ENCODE assay signal across 8 cellular contexts in the genomic region with DNA sequence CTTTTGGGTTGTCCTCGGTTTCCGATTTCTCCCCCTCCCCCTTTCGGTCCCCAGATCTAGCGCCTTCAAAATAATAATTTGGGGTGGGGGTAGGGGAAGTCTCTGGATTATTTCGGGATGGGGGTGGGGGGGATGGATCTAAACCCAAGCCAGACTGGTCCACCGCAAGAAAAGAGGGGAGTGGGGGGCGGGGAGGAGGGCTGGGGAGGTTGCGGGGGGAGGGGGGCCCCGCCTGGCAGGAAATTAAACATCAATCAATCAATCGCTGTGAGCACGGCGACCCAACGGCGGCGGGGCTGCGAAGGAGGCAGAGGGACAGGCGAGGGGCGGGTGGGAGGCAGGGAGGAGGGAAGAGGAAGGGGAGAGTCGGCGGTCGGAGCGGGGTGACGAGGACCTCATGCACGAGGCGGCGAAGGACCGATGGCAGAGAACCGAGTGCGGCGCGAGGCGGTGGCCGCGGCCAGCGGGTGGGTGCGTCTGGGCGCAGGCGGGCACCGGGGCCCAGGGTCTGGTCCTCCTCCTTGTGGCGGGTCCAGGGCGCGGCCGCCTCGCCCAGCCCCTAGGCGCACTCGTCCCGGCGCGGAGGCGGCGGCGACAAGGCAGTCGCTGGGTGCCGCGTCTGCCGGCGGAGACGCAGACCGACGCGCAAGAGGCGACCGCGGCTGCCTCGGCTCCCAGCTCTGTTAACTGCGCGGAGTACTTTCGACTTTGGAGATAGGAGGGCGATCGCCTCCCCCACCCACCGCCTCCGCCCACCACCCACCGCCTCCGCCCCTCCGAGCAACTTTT. TPM values are rescaled to one million over a fixed set of nuclear protein-coding genes. Genes with fewer than 3 reads are reported as not detected.
DNase-seq lines count a peak whose midpoint lies in the region; ATAC-seq, FAIRE-seq and TF ChIP-seq lines count a peak whose summit lies in the region.

No MANE protein-coding gene starts in this region.

- H3K27me3 ChIP-seq in ACC112 (ENCODE audit: insufficient read depth, low read length), result peaks cover 7% of the 10 kb centered on the region; the same call in 1 of the 2 replicates

- CTCF ChIA-PET in RWPE1 (lab: Yijun Ruan, JAX), result interaction anchor here (0.6 kb wide), 1 partner anchor 882 kb away, joined by 3 read pairs; no protein-coding TSS in a partner anchor

- H3K36me3 Mint-ChIP-seq in memory B cell, result peaks cover 1% of the 10 kb centered on the region

- peaks cover 2% of the 10 kb centered on the region for H3K9me3 Mint-ChIP-seq in memory B cell

- H3K27me3 Mint-ChIP-seq in memory B cell, result peaks cover 16% of the 10 kb centered on the region

- peak overlapping the region; percentile 80 for H3K4me3 Mint-ChIP-seq in memory B cell

- TF ChIP-seq CTCF in RWPE1 (conservative IDR thresholded peaks at IDR 0.05; ENCODE audit: low read depth), result no peak
- TF ChIP-seq CTCF in coronary artery (IDR thresholded peaks at IDR 0.05), result no peak

- H3K4me1 ChIP-seq in ACC112 (ENCODE audit: control insufficient read depth, insufficient read depth, low read length, unreplicated experiment), result peaks cover 5% of the 10 kb centered on the region

- peak overlapping the region; percentile 99 for H3K4me3 ChIP-seq in ACC112 (ENCODE audit: low read depth, low read length)
- peak overlapping the region; percentile 79 for H3K4me3 ChIP-seq in coronary artery

- peaks cover 19% of the 10 kb centered on the region for H3K79me2 ChIP-seq in ACC112 (ENCODE audit: control insufficient read depth, insufficient read depth, low read length, unreplicated experiment)

- no peak for FAIRE-seq in GM12891 (lab: Jason Lieb, UNC)
- FAIRE-seq in urothelium cell line (lab: Jason Lieb, UNC), result no peak

- DNase-seq in GM12891 (ENCODE audit: insufficient read length, low spot score), result peak; percentile 37
- peak; percentile 38 for DNase-seq in RWPE1 (ENCODE audit: low spot score)
- no peak for DNase-seq in coronary artery (ENCODE audit: low spot score)
- DNase-seq in memory B cell (ENCODE audit: low spot score in 2 of 2), result peak in 1 of 2 donors; percentile 40
- DNase-seq in urothelium cell line (ENCODE audit: low spot score), result peak; percentile 38
- DNase-seq in SKM-1 treated with dmso at 0.1 percent for 144 hours (lab: John Stamatoyannopoulos, UW; ENCODE audit: unreplicated experiment), result no peak

- POLR2A ChIA-PET in RWPE1 (lab: Yijun Ruan, JAX; ENCODE audit: low non-redundant PET), result interaction anchor here (0.7 to 0.8 kb wide), 2 partner anchors 70 to 212 kb away, joined by 3 read pairs; no protein-coding TSS in a partner anchor

- H3K4me1 Mint-ChIP-seq in memory B cell, result peaks cover 12% of the 10 kb centered on the region

- no peak for TF ChIP-seq POLR2A in GM12891 (IDR thresholded peaks at IDR 0.05; ENCODE audit: low read depth, low read length)

- no peaks in the 10 kb centered on the region for H3K36me3 ChIP-seq in ACC112 (ENCODE audit: insufficient read depth, low read length)

- peak; percentile 37 for ATAC-seq in HG03280 (IDR thresholded peaks at IDR 0.05; ENCODE audit: unreplicated experiment)
- peak; percentile 31 for ATAC-seq in memory B cell (ENCODE audit: low read depth)

- no peak overlapping the region for H3K27ac Mint-ChIP-seq in memory B cell

- H3K27ac ChIP-seq in ACC112 (ENCODE audit: low read depth, low read length) (peak overlapping the region; percentile 59), RWPE1 (peak overlapping the region; percentile 97), coronary artery (peak overlapping the region; percentile 74 to 83)

- peak overlapping the region; percentile 66 for H2AFZ ChIP-seq in ACC112 (ENCODE audit: low read length, unreplicated experiment)

TF ChIP-seq in GM12891, 5 proteins besides CTCF, POLR2A, EP300 and RAD21:
- TF ChIP-seq SPI1 (IDR thresholded peaks at IDR 0.05; ENCODE audit: low read depth, low read length), result no peak
- TF ChIP-seq PAX5 (IDR thresholded peaks at IDR 0.05; ENCODE audit: insufficient read depth, low read length, severe bottlenecking), result no peak
- no peak for TF ChIP-seq POLR2AphosphoS5 (IDR thresholded peaks at IDR 0.05; ENCODE audit: low read depth, low read length)
- no peak for TF ChIP-seq POU2F2 (IDR thresholded peaks at IDR 0.05; ENCODE audit: low read depth, low read length)
- TF ChIP-seq TAF1 (IDR thresholded peaks at IDR 0.05; ENCODE audit: low read depth, low read length), result no peak

RNA-seq across cellular contexts. Expression of a gene that starts 0.5 kb away (rescaled TPM):
- polyA plus RNA-seq in GM12891 (2012; ENCODE audit: low read depth, missing spikeins), result 0.01 TPM

Comparison
In these comparisons a context has a peak if more than half of its experiments do, and no peak if none do; other contexts are left out.
1. DNase-seq: peak in GM12891 (single experiment), RWPE1 (single experiment) and urothelium cell line (single experiment); none in coronary artery (single experiment) and SKM-1 treated with dmso at 0.1 percent for 144 hours (single experiment).
2. Peak in every context shown above with its lines, with median percentiles within 50 percentile points of each other: H3K27ac ChIP-seq.